Comparison of ENCODE assay signal across 25 cellular contexts in the genomic region with DNA sequence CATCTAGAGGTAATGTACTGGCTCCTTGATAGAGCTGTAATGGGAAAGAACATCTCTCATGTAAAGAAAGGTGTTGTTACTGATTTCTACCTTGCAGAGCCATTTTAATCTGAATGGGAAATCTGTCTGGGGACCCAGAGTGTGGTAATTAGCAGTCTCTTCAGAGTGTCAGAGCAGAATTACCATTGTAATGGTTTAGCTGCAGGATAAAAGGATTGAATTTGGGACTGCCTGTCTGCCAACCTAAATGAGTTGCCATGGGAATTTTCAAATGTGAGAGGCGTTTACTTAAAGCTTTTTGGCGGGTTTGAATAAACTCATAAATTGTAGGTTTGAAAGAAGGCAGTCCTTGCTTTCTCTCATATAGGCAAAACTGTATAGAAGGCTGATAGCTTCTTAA.
DNase-seq lines count a peak whose midpoint lies in the region; ATAC-seq, FAIRE-seq and TF ChIP-seq lines count a peak whose summit lies in the region.
"Had no signal": no experiment of that assay in that cellular context is flagged by ENCODE, and none has a peak within 500 bp of the region (broad histone marks: within the 10 kb centered on the region; RNA-seq: fewer than 3 reads in every experiment).

No MANE protein-coding gene starts in this region.

- H4K91ac ChIP-seq in mesenchymal stem cell (ENCODE audit: low read length): no peak overlapping the region

- H3F3A ChIP-seq in PC-3 (ENCODE audit: low read length, unreplicated experiment): no peaks in the 10 kb centered on the region

- peaks cover 37% of the 10 kb centered on the region for H3K4me1 Mint-ChIP-seq in chondrocyte (ENCODE audit: low read depth)

- no peaks in the 10 kb centered on the region for H3K9me3 Mint-ChIP-seq in chondrocyte (ENCODE audit: low read depth)
- H3K9me3 Mint-ChIP-seq: activated naive CD8-positive, alpha-beta T cell treated with anti-CD3 and anti-CD28 coated beads, Interleukin-2, amount 50 U/mL, for 24 hours; dendritic cell treated with granulocyte-macrophage colony-stimulating factor and Interleukin-4, amounts not matched to agents 40 ng/mL and 50 ng/mL, for 4 days; naive thymus-derived CD8-positive, alpha-beta T cell; stimulated activated memory B cell treated with anti-CD40 and anti-IgM and Interleukin-4, amounts not matched to agents 10 μg/mL and 1 μg/mL and 100 μg/mL, for 72 hours had no signal

- intact Hi-C loops in PC-3 (cut with micrococcal nuclease): no loop called here

- CTCF ChIA-PET in PC-3 (lab: Charles Lee): no interaction called here

- peaks cover 86% of the 10 kb centered on the region for H3K79me2 ChIP-seq in PC-3 (ENCODE audit: low read length)

- no peak overlapping the region for H2BK15ac ChIP-seq in mesenchymal stem cell (ENCODE audit: low read depth, poor library complexity, severe bottlenecking)

- no peaks in the 10 kb centered on the region for H3K27me3 Mint-ChIP-seq in chondrocyte (ENCODE audit: low read depth)
- H3K27me3 Mint-ChIP-seq: activated naive CD8-positive, alpha-beta T cell treated with anti-CD3 and anti-CD28 coated beads, Interleukin-2, amount 50 U/mL, for 24 hours; dendritic cell treated with granulocyte-macrophage colony-stimulating factor and Interleukin-4, amounts not matched to agents 40 ng/mL and 50 ng/mL, for 4 days; naive thymus-derived CD8-positive, alpha-beta T cell; progenitor cell of endocrine pancreas; stimulated activated memory B cell treated with anti-CD40 and anti-IgM and Interleukin-4, amounts not matched to agents 10 μg/mL and 1 μg/mL and 100 μg/mL, for 72 hours had no signal

- no peaks in the 10 kb centered on the region for H3K9me2 ChIP-seq in PC-3 (replicated peaks; ENCODE audit: low read length)

- H2BK5ac ChIP-seq in mesenchymal stem cell (ENCODE audit: low read depth, low read length, poor library complexity, severe bottlenecking): no peak overlapping the region

- peaks cover under 1 to 21% of the 10 kb centered on the region in 2 experiments for H3K36me3 ChIP-seq in mesenchymal stem cell (ENCODE audit: control insufficient read depth in 1 of 2, insufficient read depth in 2 of 2, low read depth in 1 of 2, low read length in 2 of 2)
- peaks cover 6% of the 10 kb centered on the region; the same call in 1 of the 2 replicates for H3K36me3 ChIP-seq in PC-3 (ENCODE audit: low read depth, low read length)
- H3K36me3 ChIP-seq: brain microvascular endothelial cell, Peyer's patch had no signal

- peaks cover 13% of the 10 kb centered on the region for H3K79me1 ChIP-seq in mesenchymal stem cell (replicated peaks; ENCODE audit: low read length, poor library complexity, severe bottlenecking)

- ATAC-seq in PC-3: no peak
- ATAC-seq: A549; activated naive CD8-positive, alpha-beta T cell treated with anti-CD3 and anti-CD28 coated beads, Interleukin-2, amount 50 U/mL, for 24 hours; heart left ventricle; naive thymus-derived CD8-positive, alpha-beta T cell; stimulated activated memory B cell treated with anti-CD40 and anti-IgM and Interleukin-4, amounts not matched to agents 10 μg/mL and 1 μg/mL and 100 μg/mL, for 72 hours had no signal

- H3K27ac ChIP-seq in mesenchymal stem cell (ENCODE audit: low read length, poor library complexity, severe bottlenecking) (no peak overlapping the region), PC-3 (ENCODE audit: low read length) (no peak overlapping the region)
- H3K27ac ChIP-seq: A549; BLaER1 treated with 17β-estradiol and CSF1 and Interleukin-3, amounts not matched to agents 10 nM and 100 nM; brain microvascular endothelial cell; heart left ventricle; KMS-11; Peyer's patch; SJSA1 had no signal

- no peak for TF ChIP-seq CTCF in PC-3 (conservative IDR thresholded peaks at IDR 0.05; ENCODE audit: low read depth, low read length)
- TF ChIP-seq CTCF in chondrocyte (IDR thresholded peaks at IDR 0.05): no peak

- H3K23ac ChIP-seq in mesenchymal stem cell (ENCODE audit: low read length in 2 of 2): no peak overlapping the region

- no peak overlapping the region for H3K14ac ChIP-seq in mesenchymal stem cell (ENCODE audit: low read length in 2 of 2)

- no peak overlapping the region for H2AK5ac ChIP-seq in mesenchymal stem cell (ENCODE audit: low read length, severe bottlenecking)

- H4K20me1 ChIP-seq in PC-3 (ENCODE audit: low read length): 0 out of 2 replicates have a peak, but pooled peaks cover 5% of the 10 kb centered on the region

- 69% methylated on average over 2 of the region's 2 CpGs for WGBS in mesenchymal stem cell

- DNase-seq in Ammon's horn (ENCODE audit: low spot score) (peak; percentile 44), NCI-H1092 treated with DMSO at 0.1 percent for 48 hours (lab: John Stamatoyannopoulos, UW) (peak; percentile 53), NCI-H748 treated with DMSO at 0.1 percent for 48 hours (lab: John Stamatoyannopoulos, UW) (peak; percentile 39), iPS DF 19.7 (ENCODE audit: low read depth, low spot score) (peak; percentile 48), mesenchymal stem cell (no peak), GM12891 (ENCODE audit: insufficient read length, low spot score) (no peak), PC-3 (no peak), chondrocyte (ENCODE audit: low spot score) (no peak)
- DNase-seq: activated CD4-positive, alpha-beta T cell treated with anti-CD3 and anti-CD28 coated beads, Interleukin-2, amount 50 U/mL, for 1 hour; activated effector memory CD4-positive, alpha-beta T cell treated with Interleukin-2 at 50 U/mL for 16 hours; activated naive CD8-positive, alpha-beta T cell treated with anti-CD3 and anti-CD28 coated beads, Interleukin-2, amount 50 U/mL, for 24 hours; brain microvascular endothelial cell; GDM1; heart left ventricle; kidney glomerular epithelial cell; naive thymus-derived CD8-positive, alpha-beta T cell; NCI-H526 treated with DMSO at 0.1 percent for 48 hours; Peyer's patch had no signal

- no peaks in the 10 kb centered on the region for H3K27me3 ChIP-seq in mesenchymal stem cell (ENCODE audit: control insufficient read depth in 1 of 2, insufficient read depth in 1 of 2, low read length in 2 of 2)
- H3K27me3 ChIP-seq in PC-3 (ENCODE audit: low read length): no peaks in the 10 kb centered on the region
- H3K27me3 ChIP-seq: BLaER1 treated with 17β-estradiol and CSF1 and Interleukin-3, amounts not matched to agents 10 nM and 100 nM; brain microvascular endothelial cell; heart left ventricle; Peyer's patch; SJSA1 had no signal

- peaks cover 11% of the 10 kb centered on the region for H3K36me3 Mint-ChIP-seq in chondrocyte (ENCODE audit: low read depth)

- no peak for TF ChIP-seq POLR2A in GM12891 (IDR thresholded peaks at IDR 0.05; ENCODE audit: low read depth, low read length)

- H2BK120ac ChIP-seq in mesenchymal stem cell (ENCODE audit: low read depth, low read length): no peak overlapping the region

- no peak overlapping the region for H3K4ac ChIP-seq in mesenchymal stem cell (ENCODE audit: low read depth in 1 of 2, low read length in 2 of 2)

- no peak overlapping the region for H4K8ac ChIP-seq in mesenchymal stem cell (ENCODE audit: low read length)

- POLR2A ChIA-PET in PC-3 (lab: Charles Lee; ENCODE audit: unreplicated experiment): no interaction called here

- no peaks in the 10 kb centered on the region for H3K4me1 ChIP-seq in mesenchymal stem cell (ENCODE audit: control insufficient read depth, insufficient read depth, low read depth, low read length)
- no peaks in the 10 kb centered on the region for H3K4me1 ChIP-seq in PC-3 (ENCODE audit: insufficient read depth, low read length)
- H3K4me1 ChIP-seq: BLaER1 treated with 17β-estradiol and CSF1 and Interleukin-3, amounts not matched to agents 10 nM and 100 nM; Peyer's patch; SJSA1 had no signal

- H3K4me2 ChIP-seq in mesenchymal stem cell (ENCODE audit: low read length, poor library complexity, severe bottlenecking): no peak overlapping the region
- H3K4me2 ChIP-seq in PC-3 (ENCODE audit: low read length): no peak overlapping the region
- H3K4me2 ChIP-seq: A549; BLaER1 treated with 17β-estradiol and CSF1 and Interleukin-3, amounts not matched to agents 10 nM and 100 nM; KMS-11 had no signal

- H3K9me3 ChIP-seq in mesenchymal stem cell (ENCODE audit: control insufficient read depth, low read length): no peaks in the 10 kb centered on the region
- no peaks in the 10 kb centered on the region for H3K9me3 ChIP-seq in PC-3 (ENCODE audit: low read length)
- H3K9me3 ChIP-seq: A549; BLaER1 treated with 17β-estradiol and CSF1 and Interleukin-3, amounts not matched to agents 10 nM and 100 nM; heart left ventricle; Peyer's patch; SJSA1 had no signal

- H2BK12ac ChIP-seq in mesenchymal stem cell (ENCODE audit: low read length in 2 of 2): no peak overlapping the region

- BruUV-seq in PC-3 (replicated peaks; lab: Mats Ljungman, UMichigan): no TSS peak

- H3K4me3 Mint-ChIP-seq in chondrocyte (ENCODE audit: unreplicated experiment): no peak overlapping the region
- H3K4me3 Mint-ChIP-seq: activated naive CD8-positive, alpha-beta T cell treated with anti-CD3 and anti-CD28 coated beads, Interleukin-2, amount 50 U/mL, for 24 hours; dendritic cell treated with granulocyte-macrophage colony-stimulating factor and Interleukin-4, amounts not matched to agents 40 ng/mL and 50 ng/mL, for 4 days; naive thymus-derived CD8-positive, alpha-beta T cell; stimulated activated memory B cell treated with anti-CD40 and anti-IgM and Interleukin-4, amounts not matched to agents 10 μg/mL and 1 μg/mL and 100 μg/mL, for 72 hours had no signal

- no peak overlapping the region for H3K9ac ChIP-seq in mesenchymal stem cell (ENCODE audit: low read length)
- no peak overlapping the region for H3K9ac ChIP-seq in PC-3 (ENCODE audit: low read length)
- H3K9ac ChIP-seq: BLaER1 treated with 17β-estradiol and CSF1 and Interleukin-3, amounts not matched to agents 10 nM and 100 nM; KMS-11 had no signal

- no peak overlapping the region for H3K18ac ChIP-seq in mesenchymal stem cell (ENCODE audit: low read depth in 1 of 2, low read length in 2 of 2)

- no peak for FAIRE-seq in GM12891 (lab: Jason Lieb, UNC)
- FAIRE-seq: A549 had no signal

- no peak overlapping the region for H2AFZ ChIP-seq in mesenchymal stem cell (ENCODE audit: low read depth, low read length)
- H2AFZ ChIP-seq in PC-3 (ENCODE audit: low read length): no peak overlapping the region

- H3K27ac Mint-ChIP-seq in chondrocyte (ENCODE audit: unreplicated experiment): no peak overlapping the region
- H3K27ac Mint-ChIP-seq: activated naive CD8-positive, alpha-beta T cell treated with anti-CD3 and anti-CD28 coated beads, Interleukin-2, amount 50 U/mL, for 24 hours; dendritic cell treated with granulocyte-macrophage colony-stimulating factor and Interleukin-4, amounts not matched to agents 40 ng/mL and 50 ng/mL, for 4 days; naive thymus-derived CD8-positive, alpha-beta T cell; progenitor cell of endocrine pancreas; stimulated activated memory B cell treated with anti-CD40 and anti-IgM and Interleukin-4, amounts not matched to agents 10 μg/mL and 1 μg/mL and 100 μg/mL, for 72 hours had no signal

- H3K4me3 ChIP-seq in mesenchymal stem cell (ENCODE audit: insufficient read depth in 1 of 2, low read depth in 1 of 2, low read length in 2 of 2) (no peak overlapping the region), PC-3 (ENCODE audit: low read length) (no peak overlapping the region)
- H3K4me3 ChIP-seq: A549; BLaER1 treated with 17β-estradiol and CSF1 and Interleukin-3, amounts not matched to agents 10 nM and 100 nM; heart left ventricle; Peyer's patch; SJSA1 had no signal

TF ChIP-seq in GM12891, 5 proteins besides CTCF, POLR2A, EP300 and RAD21 (continues in another document):
- TF ChIP-seq SPI1 (IDR thresholded peaks at IDR 0.05; ENCODE audit: low read depth, low read length): no peak
- no peak for TF ChIP-seq POLR2AphosphoS5 (IDR thresholded peaks at IDR 0.05; ENCODE audit: low read depth, low read length)

Comparison
In these comparisons a context has a peak if more than half of its experiments do, and no peak if none do; other contexts are left out.
1. DNase-seq: peak in Ammon's horn (single experiment), NCI-H1092 treated with DMSO at 0.1 percent for 48 hours (single experiment), NCI-H748 treated with DMSO at 0.1 percent for 48 hours (single experiment) and iPS DF 19.7 (single experiment); none in mesenchymal stem cell (single experiment), GM12891 (single experiment), PC-3 (single experiment) and chondrocyte (single experiment).